ENCODE assay signal across 22 cellular contexts in the genomic region with DNA sequence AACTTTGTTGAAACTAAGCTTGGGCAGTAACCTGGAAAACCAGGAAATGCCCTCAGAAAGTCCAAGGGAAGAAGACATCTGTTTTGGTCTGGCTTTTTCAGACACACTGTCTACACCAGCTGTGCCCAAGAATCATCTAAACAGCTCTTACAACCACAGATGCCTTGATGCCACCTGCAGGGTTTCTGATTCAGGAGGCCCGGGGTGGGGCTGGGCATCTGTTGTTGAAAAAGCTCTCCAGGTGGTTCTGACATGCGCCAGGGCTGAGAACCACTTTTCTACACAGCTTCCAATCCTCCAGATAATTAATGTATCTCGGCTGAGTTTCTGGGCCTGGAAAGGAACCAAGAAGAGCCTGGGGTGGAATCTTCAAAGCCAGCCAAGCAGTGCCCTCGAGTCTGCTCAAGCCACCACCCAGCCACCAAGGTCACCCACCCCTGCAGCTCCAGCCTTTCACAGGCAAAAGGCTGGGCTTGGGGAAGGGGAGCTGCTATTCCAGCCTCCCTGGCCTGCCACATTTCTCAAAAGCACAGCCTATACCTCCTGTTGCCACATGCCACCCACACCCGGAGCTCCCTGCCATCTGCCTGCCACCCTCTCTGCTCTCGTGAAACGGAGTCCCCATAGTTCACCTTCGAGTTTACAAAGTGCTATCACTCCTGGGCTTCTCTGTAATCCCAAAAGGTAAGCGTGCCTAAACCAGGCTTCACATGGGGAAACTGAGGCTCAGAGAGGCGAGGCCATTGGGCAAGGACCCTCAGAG. TPM values are rescaled to one million over a fixed set of nuclear protein-coding genes. Genes with fewer than 3 reads are reported as not detected.
DNase-seq lines count a peak whose midpoint lies in the region; ATAC-seq and TF ChIP-seq lines count a peak whose summit lies in the region.
"Had no signal": no experiment of that assay in that cellular context is flagged by ENCODE, and none has a peak within 500 bp of the region (broad histone marks: within the 10 kb centered on the region; RNA-seq: fewer than 3 reads in every experiment).

No MANE protein-coding gene starts in this region.

- no peaks in the 10 kb centered on the region for H3K9me3 Mint-ChIP-seq in mesothelial cell of epicardium
- H3K9me3 Mint-ChIP-seq: T-helper 2 cell treated with Interferon-gamma antibody and Interleukin-4, amounts not matched to agents 5 μg/mL and 100 μg/mL, for 36 hours had no signal

- H3K27ac ChIP-seq in adrenal gland = peak overlapping the region in 1 of 5 donors; percentile 30
- H3K27ac ChIP-seq: breast epithelium, right atrium auricular region, SK-N-MC, vagina had no signal

- no peak overlapping the region for H3K27ac Mint-ChIP-seq in mesothelial cell of epicardium

- H3K27me3 ChIP-seq in adrenal gland = no peaks in the 10 kb centered on the region
- H3K27me3 ChIP-seq: right atrium auricular region, vagina had no signal

- ATAC-seq in Right ventricle myocardium inferior = no peak
- no peak for ATAC-seq in GM18868 (IDR thresholded peaks at IDR 0.05; ENCODE audit: unreplicated experiment)
- ATAC-seq: Panc1 had no signal

- TF ChIP-seq POLR2A in adrenal gland (IDR thresholded peaks at IDR 0.05) = no peak

- intact Hi-C loops in adrenal gland (cut with DNase I) = no loop called here
- intact Hi-C loops in Right ventricle myocardium inferior (cut with DNase I) = no loop called here

- peaks cover 6 to 39% of the 10 kb centered on the region in 2 donors for H3K4me1 ChIP-seq in adrenal gland (replicated peaks in 1 of 2)
- H3K4me1 ChIP-seq: breast epithelium, right atrium auricular region had no signal

- no peaks in the 10 kb centered on the region for H3K4me1 Mint-ChIP-seq in mesothelial cell of epicardium

- no peak overlapping the region for H3K4me3 ChIP-seq in adrenal gland
- H3K4me3 ChIP-seq: breast epithelium, right atrium auricular region, SK-N-MC, vagina had no signal

- no peaks in the 10 kb centered on the region for H3K36me3 ChIP-seq in adrenal gland (replicated peaks in 1 of 2)
- H3K36me3 ChIP-seq: breast epithelium, right atrium auricular region, vagina had no signal

- H3K27me3 Mint-ChIP-seq in mesothelial cell of epicardium (ENCODE audit: low read depth) = peaks cover 16% of the 10 kb centered on the region

- no peak overlapping the region for H3K4me3 Mint-ChIP-seq in mesothelial cell of epicardium
- H3K4me3 Mint-ChIP-seq: T-helper 2 cell treated with Interferon-gamma antibody and Interleukin-4, amounts not matched to agents 5 μg/mL and 100 μg/mL, for 36 hours had no signal

- TF ChIP-seq CTCF in adrenal gland (IDR thresholded peaks at IDR 0.05) (no peak), mesothelial cell of epicardium (IDR thresholded peaks at IDR 0.05; ENCODE audit: unreplicated experiment) (no peak)

- no peaks in the 10 kb centered on the region for H3K36me3 Mint-ChIP-seq in mesothelial cell of epicardium

- DNase-seq in NCI-H1417 (lab: John Stamatoyannopoulos, UW) (peak; percentile 59 to 84 (median 73)), NCI-H1417 treated with DMSO at 0.1 percent for 48 hours (lab: John Stamatoyannopoulos, UW) (no peak), NCI-H1092 (lab: John Stamatoyannopoulos, UW) (peak; percentile 35), NCI-H345 (lab: John Stamatoyannopoulos, UW) (peak; percentile 83), adrenal gland (peak in 5 of 7 donors; percentile 39 to 62 (median 52)), Right ventricle myocardium inferior (ENCODE audit: missing footprints) (no peak), mesothelial cell of epicardium (ENCODE audit: low spot score in 2 of 2, unreplicated experiment in 2 of 2) (no peak)
- DNase-seq: 8988T; activated CD4-positive, alpha-beta T cell treated with anti-CD3 and anti-CD28 coated beads, Interleukin-2, amount 50 U/mL, for 48 hours; activated gamma-delta T cell treated with Interleukin-2 at 50 U/mL for 16 hours; cortex of kidney; GF-D8; mammary epithelial cell; stimulated activated CD4-positive, alpha-beta T cell treated with anti-CD3 and anti-CD28 coated beads, Interleukin-12 subunit alpha, Interleukin-12 subunit beta, amount 100 ng/mL, for 4 hours; stimulated activated CD8-positive, alpha-beta memory T cell treated with anti-CD3 and anti-CD28 coated beads, Interleukin-4, amount 100 ng/mL, for 48 hours had no signal

- WGBS in adrenal gland, 4 donors = 60 to 71% (median 67%) methylated on average over 6 to 10 of the region's 10 CpGs

- no peaks in the 10 kb centered on the region for H3K9me3 ChIP-seq in adrenal gland (replicated peaks in 1 of 3)
- H3K9me3 ChIP-seq: breast epithelium, right atrium auricular region, vagina had no signal

RNA-seq across cellular contexts. Expression of a gene that starts 9.4 kb away (rescaled TPM):
- total RNA-seq in adrenal gland (10 to 100 TPM in 2 of 8 donors, 1 to 10 TPM in 6; 1.5 to 12.6 (median 6.0) TPM), Right ventricle myocardium inferior (10.9 TPM), mesothelial cell of epicardium (2.3 to 3.7 TPM (median 2.9 TPM) in 3 replicates)
- polyA plus RNA-seq in adrenal gland = 10 to 100 TPM in 1 of 3 donors, 1 to 10 TPM in 2; 3.4 to 14.4 (median 8.0) TPM

Comparison
In these comparisons a context has a peak if more than half of its experiments do, and no peak if none do; other contexts are left out.
1. DNase-seq: peak in NCI-H1417 (3 of 3), NCI-H1092 (single experiment), NCI-H345 (single experiment) and adrenal gland (5 of 7); none in NCI-H1417 treated with DMSO at 0.1 percent for 48 hours (single experiment), Right ventricle myocardium inferior (single experiment) and mesothelial cell of epicardium (0 of 2).